ENCODE assay signal across 27 cellular contexts in the genomic region with DNA sequence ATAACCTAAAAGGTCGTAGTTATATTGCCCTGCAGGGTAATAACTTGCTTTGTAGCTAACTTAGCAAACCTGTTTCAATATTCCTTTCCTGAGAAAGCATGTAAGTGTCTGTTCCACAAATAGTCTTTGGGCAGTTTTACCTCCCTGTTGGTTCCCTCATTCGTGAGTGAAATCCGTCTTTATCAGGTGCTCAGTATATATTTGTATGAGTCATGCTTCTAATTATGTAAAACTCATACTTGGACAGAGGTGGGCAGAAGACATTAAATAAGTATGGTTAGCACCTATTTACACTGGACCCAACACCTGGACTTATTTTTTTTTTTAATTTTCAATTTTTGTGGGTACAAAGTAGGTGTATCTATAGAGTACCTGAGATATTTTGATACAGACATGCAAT. TPM values are rescaled to one million over a fixed set of nuclear protein-coding genes. Genes with fewer than 3 reads are reported as not detected.
"Had no signal": no experiment of that assay in that cellular context is flagged by ENCODE, and none has a peak within 500 bp of the region (broad histone marks: within the 10 kb centered on the region; RNA-seq: fewer than 3 reads in every experiment).

No MANE protein-coding gene starts in this region.

- DNase-seq: activated B cell treated with CpG ODN at 0.5 μM for 24 hours; activated CD4-positive, alpha-beta T cell treated with anti-CD3 and anti-CD28 coated beads for 48 hours; activated CD4-positive, alpha-beta T cell treated with anti-CD3 and anti-CD28 coated beads, Interleukin-2, amount 50 U/mL, for 1 hour; activated CD4-positive, alpha-beta T cell treated with anti-CD3 and anti-CD28 coated beads, Interleukin-2, amount 50 U/mL, for 48 hours; activated CD8-positive, alpha-beta memory T cell treated with anti-CD3 and anti-CD28 coated beads for 24 hours; activated CD8-positive, alpha-beta T cell treated with anti-CD3 and anti-CD28 coated beads for 36 hours; activated effector memory CD4-positive, alpha-beta T cell treated with Interleukin-2 at 50 U/mL for 16 hours; activated gamma-delta T cell treated with Interleukin-2 at 50 U/mL for 16 hours; activated naive CD4-positive, alpha-beta T cell treated with anti-CD3 and anti-CD28 coated beads, Interleukin-2, amount 50 U/mL, for 16 hours; activated naive CD4-positive, alpha-beta T cell treated with Interleukin-2 at 50 U/mL for 16 hours; activated T-cell treated with anti-CD3 and anti-CD28 coated beads, Interleukin-2, amount 50 U/mL, for 4 hours; amniotic stem cell; anterior cingulate cortex; central memory CD4-positive, alpha-beta T cell; cerebellar nuclear complex; colonic mucosa; effector CD8-positive, alpha-beta T cell; foreskin fibroblast; head of caudate nucleus; T-helper 1 cell; T-helper 17 cell; T1000; WERI-Rb-1 had no signal

- ATAC-seq: activated CD4-positive, CD25-positive, alpha-beta regulatory T cell treated with anti-CD3 and anti-CD28 coated beads, Interleukin-2, amount 50 U/mL, for 24 hours; activated CD8-positive, alpha-beta T cell treated with anti-CD3 and anti-CD28 coated beads for 36 hours; activated T-cell treated with anti-CD3 and anti-CD28 coated beads, Interleukin-2, amount 50 U/mL, for 4 hours; activated T-helper 17 cell treated with anti-CD3 and anti-CD28 coated beads, Interleukin-2, amount 50 U/mL, for 72 hours; esophagus mucosa; T-helper 17 cell had no signal

- H3K27me3 ChIP-seq: colonic mucosa had no signal

- H3K27ac ChIP-seq: cardiac muscle cell, colonic mucosa, WERI-Rb-1 had no signal

- H3K4me3 ChIP-seq: cardiac muscle cell, colonic mucosa had no signal

- H3K36me3 ChIP-seq: cardiac muscle cell, colonic mucosa, WERI-Rb-1 had no signal

- H3K4me1 ChIP-seq: colonic mucosa had no signal

- H3K9me3 ChIP-seq: colonic mucosa had no signal

RNA-seq across cellular contexts. Expression of a gene that starts 44.9 kb away (rescaled TPM):
- total RNA-seq: activated B cell treated with CpG ODN at 0.5 μM for 24 hours; activated CD8-positive, alpha-beta T cell treated with anti-CD3 and anti-CD28 coated beads for 36 hours; activated T-cell treated with anti-CD3 and anti-CD28 coated beads, Interleukin-2, amount 50 U/mL, for 4 hours; T-helper 17 cell had no signal
- polyA plus RNA-seq: cardiac muscle cell had no signal
